ENCODE assay signal across 10 cellular contexts in genomic region chr6:170280689-170281045, GRCh38. TPM values are rescaled to one million over a fixed set of nuclear protein-coding genes. Genes with fewer than 3 reads are reported as not detected.
A peak's percentile ranks its signal among the peaks of the same experiment; 100 is the strongest.
DNase-seq lines count a peak whose midpoint lies in the region; ATAC-seq, FAIRE-seq and TF ChIP-seq lines count a peak whose summit lies in the region.
"Had no signal": no experiment of that assay in that cellular context is flagged by ENCODE, and none has a peak within 500 bp of the region (broad histone marks: within the 10 kb centered on the region; RNA-seq: fewer than 3 reads in every experiment).

No MANE protein-coding gene starts in this region.

- H3K9me2 ChIP-seq in MM.1S (replicated peaks; ENCODE audit: insufficient read depth, low read length): no peaks in the 10 kb centered on the region

- TF ChIP-seq CTCF in MM.1S (IDR thresholded peaks at IDR 0.05; ENCODE audit: low read length) (no peak), fibroblast of lung (conservative IDR thresholded peaks at IDR 0.05 in 1 of 2, IDR thresholded peaks at IDR 0.05 in 1 of 2; ENCODE audit: low read depth in 1 of 2, low read length in 2 of 2) (no peak), stomach (IDR thresholded peaks at IDR 0.05) (no peak)

- TF ChIP-seq EP300 in stomach (IDR thresholded peaks at IDR 0.05): no peak

- no peaks in the 10 kb centered on the region for H3K9me3 ChIP-seq in MM.1S (replicated peaks; ENCODE audit: insufficient read depth, low read length)
- H3K9me3 ChIP-seq in fibroblast of lung (ENCODE audit: control insufficient read depth, insufficient read depth, low read depth, low read length): no peaks in the 10 kb centered on the region
- no peaks in the 10 kb centered on the region for H3K9me3 ChIP-seq in stomach

- H3K9ac ChIP-seq in MM.1S (ENCODE audit: low read length): no peak overlapping the region
- H3K9ac ChIP-seq in fibroblast of lung (ENCODE audit: insufficient read depth, low read length): no peak overlapping the region

- H3K9me3 Mint-ChIP-seq in activated CD4-positive, alpha-beta T cell treated with anti-CD3 and anti-CD28 coated beads, Interleukin-2, amount 10 ng/mL, durations not matched to agents 24 days and 14 days: no peaks in the 10 kb centered on the region

- peak overlapping the region; percentile 40 for H3K27ac Mint-ChIP-seq in activated CD4-positive, alpha-beta T cell treated with anti-CD3 and anti-CD28 coated beads, Interleukin-2, amount 10 ng/mL, durations not matched to agents 24 days and 14 days

- WGBS in stomach, 5 donors: 41 to 71% (median 48%) methylated on average over 23 of the region's 23 CpGs

- H3K4me3 Mint-ChIP-seq in activated CD4-positive, alpha-beta T cell treated with anti-CD3 and anti-CD28 coated beads, Interleukin-2, amount 10 ng/mL, durations not matched to agents 24 days and 14 days: peak overlapping the region; percentile 22

- H3K27me3 Mint-ChIP-seq in activated CD4-positive, alpha-beta T cell treated with anti-CD3 and anti-CD28 coated beads, Interleukin-2, amount 10 ng/mL, durations not matched to agents 24 days and 14 days: peaks cover 48% of the 10 kb centered on the region

- H3F3A ChIP-seq in MM.1S (ENCODE audit: insufficient read depth, low read length): no peaks in the 10 kb centered on the region

- H3K36me3 Mint-ChIP-seq in activated CD4-positive, alpha-beta T cell treated with anti-CD3 and anti-CD28 coated beads, Interleukin-2, amount 10 ng/mL, durations not matched to agents 24 days and 14 days (ENCODE audit: low read depth): no peaks in the 10 kb centered on the region

- intact Hi-C loops in activated CD4-positive, alpha-beta T cell treated with anti-CD3 and anti-CD28 coated beads, Interleukin-2, amount 10 ng/mL, durations not matched to agents 24 days and 14 days (cut with micrococcal nuclease): no loop called here
- intact Hi-C loops in stomach (cut with DNase I; ENCODE audit: low total_unique reads): loop anchor here (10.0 kb wide), 1 partner anchor 446 kb away; no protein-coding TSS in a partner anchor

- H3K27me3 ChIP-seq in MM.1S (replicated peaks; ENCODE audit: insufficient read depth, low read length) (peaks cover 53% of the 10 kb centered on the region), fibroblast of lung (ENCODE audit: control insufficient read depth, insufficient read depth, low read length) (no peaks in the 10 kb centered on the region), stomach (peaks cover 0 to 15% (median 0%) of the 10 kb centered on the region in 3 donors)

- H3K27ac ChIP-seq in MM.1S (ENCODE audit: low read length): no peak overlapping the region
- no peak overlapping the region for H3K27ac ChIP-seq in fibroblast of lung (ENCODE audit: insufficient read depth, low read length)
- H3K27ac ChIP-seq in stomach: peak overlapping the region; percentile 68 to 85 (median 75)

- peak overlapping the region; percentile 72 for H3K4me2 ChIP-seq in MM.1S (ENCODE audit: low read depth, low read length)
- peak overlapping the region; percentile 85 for H3K4me2 ChIP-seq in fibroblast of lung (ENCODE audit: extremely low read depth, insufficient read depth, low read length)

- peaks cover 7% of the 10 kb centered on the region for H3K4me1 Mint-ChIP-seq in activated CD4-positive, alpha-beta T cell treated with anti-CD3 and anti-CD28 coated beads, Interleukin-2, amount 10 ng/mL, durations not matched to agents 24 days and 14 days

- no peak for TF ChIP-seq POLR2A in stomach (IDR thresholded peaks at IDR 0.05)

- H2AFZ ChIP-seq in MM.1S (ENCODE audit: low read length) (0 out of 2 replicates have a peak overlapping the region, but pooled peaks have one; percentile 38), fibroblast of lung (ENCODE audit: low read length) (peak overlapping the region; percentile 94)

- peak overlapping the region; percentile 51 for H3K4me3 ChIP-seq in MM.1S (ENCODE audit: low read length)
- H3K4me3 ChIP-seq in fibroblast of lung (replicated peaks in 1 of 4; ENCODE audit: control extremely low read depth in 1 of 4, insufficient read depth in 1 of 4, low read depth in 3 of 4, low read length in 4 of 4): peak overlapping the region; percentile 11 to 46 (median 31)
- H3K4me3 ChIP-seq in stomach: peak overlapping the region; percentile 7 to 36 (median 29)

- no peak for DNase-seq in activated CD4-positive, alpha-beta T cell treated with anti-CD3 and anti-CD28 coated beads, Interleukin-2, amount 10 ng/mL, durations not matched to agents 24 days and 14 days
- no peak for DNase-seq in activated CD4-positive, alpha-beta T cell treated with anti-CD3 and anti-CD28 coated beads for 4 hours
- DNase-seq in MM.1S (no peak), fibroblast of lung (ENCODE audit: low read depth in 2 of 2) (peak in 1 of 2 donors; percentile 5), stomach (no peak), NCI-H446 (lab: John Stamatoyannopoulos, UW) (no peak), urothelium cell line (ENCODE audit: low spot score) (no peak)

- no peak for FAIRE-seq in urothelium cell line (lab: Jason Lieb, UNC)
- FAIRE-seq: endometrium had no signal

- H3K4me1 ChIP-seq in MM.1S (ENCODE audit: low read length) (no peaks in the 10 kb centered on the region), fibroblast of lung (ENCODE audit: control insufficient read depth, extremely low read depth, insufficient read depth, low read length) (peaks cover 9% of the 10 kb centered on the region), stomach (peaks cover 8 to 31% (median 16%) of the 10 kb centered on the region in 4 donors)

- H3K36me3 ChIP-seq in MM.1S (replicated peaks; ENCODE audit: insufficient read depth, low read length) (no peaks in the 10 kb centered on the region), fibroblast of lung (ENCODE audit: control insufficient read depth, insufficient read depth, low read length) (no peaks in the 10 kb centered on the region), stomach (peaks cover 10 to 42% (median 31%) of the 10 kb centered on the region in 4 donors)

- no peak for ATAC-seq in GM19395 (IDR thresholded peaks at IDR 0.05; ENCODE audit: unreplicated experiment)

- H3K79me2 ChIP-seq in MM.1S (ENCODE audit: low read length): no peaks in the 10 kb centered on the region
- no peaks in the 10 kb centered on the region for H3K79me2 ChIP-seq in fibroblast of lung (ENCODE audit: control insufficient read depth, insufficient read depth, low read length)

- H4K20me1 ChIP-seq in MM.1S (ENCODE audit: insufficient read depth, low read length) (no peaks in the 10 kb centered on the region), fibroblast of lung (ENCODE audit: control insufficient read depth, extremely low read depth, insufficient read depth, low read length) (no peaks in the 10 kb centered on the region)

RNA-seq across cellular contexts. Expression of gene DLL1, which starts 10.2 kb away (rescaled TPM):
- total RNA-seq in activated CD4-positive, alpha-beta T cell treated with anti-CD3 and anti-CD28 coated beads, Interleukin-2, amount 10 ng/mL, durations not matched to agents 24 days and 14 days: 0.17 TPM in 1 of 2 replicates, not detected in the other
- total RNA-seq in fibroblast of lung: 5.6 and 12.4 TPM in 2 replicates
- polyA plus RNA-seq in fibroblast of lung: 0.38 and 0.69 TPM in 2 replicates
- polyA plus RNA-seq in fibroblast of lung (2012): 0.65 and 1.4 TPM in 2 replicates
- polyA minus RNA-seq in fibroblast of lung (ENCODE audit: low replicate concordance): 0.74 and 2.9 TPM in 2 replicates
- 10 to 100 TPM in 2 of 5 donors, 1 to 10 TPM in 2, not detected in 1; 4.2 to 38.5 (median 9.6) TPM for total RNA-seq in stomach
- polyA plus RNA-seq in stomach: 10 to 100 TPM in 1 of 3 donors, 1 to 10 TPM in 2; 3.4 to 14.1 (median 5.5) TPM
- total RNA-seq: T-helper 1 cell treated with Interleukin-12 subunit alpha and Interleukin-12 subunit beta and Interleukin-4 antibody, amounts not matched to agents 30 ng/mL and 1 ng/mL, for 36 hours had no signal

RNA-seq across cellular contexts. Expression of gene FAM120B, which starts 25.9 kb away (rescaled TPM):
- total RNA-seq in activated CD4-positive, alpha-beta T cell treated with anti-CD3 and anti-CD28 coated beads, Interleukin-2, amount 10 ng/mL, durations not matched to agents 24 days and 14 days: 18.7 and 19.3 TPM in 2 replicates
- 15.2 and 19.3 TPM in 2 replicates for total RNA-seq in fibroblast of lung
- 14.4 and 14.8 TPM in 2 replicates for polyA plus RNA-seq in fibroblast of lung
- 17.5 and 18.3 TPM in 2 replicates for polyA plus RNA-seq in fibroblast of lung (2012)
- 53.1 and 54.6 TPM in 2 replicates for polyA minus RNA-seq in fibroblast of lung (ENCODE audit: low replicate concordance)
- 10 to 100 TPM; 26.4 to 66.5 (median 29.9) TPM for total RNA-seq in stomach
- polyA plus RNA-seq in stomach: 1 to 10 TPM; 6.4 to 9.9 (median 9.4) TPM

Comparison
In these comparisons a context has a peak if more than half of its experiments do, and no peak if none do; other contexts are left out.
1. H3K27ac ChIP-seq: peak in stomach (5 of 5); none in MM.1S (single experiment) and fibroblast of lung (single experiment).
2. Peak in every context shown above with its lines, with median percentiles within 50 percentile points of each other: H3K4me3 ChIP-seq.